In the genomic region with DNA sequence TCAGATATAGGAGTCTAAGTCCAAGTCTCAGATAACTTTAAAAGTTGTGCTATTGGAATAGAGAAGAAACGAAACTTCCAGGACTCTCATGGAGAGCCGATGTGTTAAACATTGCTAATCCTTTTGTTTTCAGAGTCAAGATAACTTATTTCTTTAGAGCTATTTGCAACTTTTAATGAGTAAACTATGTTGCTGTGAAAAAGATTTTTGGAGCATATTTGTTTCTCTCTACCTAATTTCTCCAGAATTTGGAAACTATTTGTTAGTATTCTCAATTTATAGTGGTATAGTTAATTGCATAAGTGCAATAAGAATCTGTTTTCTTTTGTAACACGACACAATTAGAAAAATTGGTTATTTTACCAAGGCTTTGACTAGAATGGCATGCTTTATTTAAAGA, we compare ENCODE assay signal across 21 cellular contexts.
DNase-seq lines count a peak whose midpoint lies in the region; ATAC-seq and TF ChIP-seq lines count a peak whose summit lies in the region.
"Had no signal": no experiment of that assay in that cellular context is flagged by ENCODE, and none has a peak within 500 bp of the region (broad histone marks: within the 10 kb centered on the region; RNA-seq: fewer than 3 reads in every experiment).

No MANE protein-coding gene starts in this region.

- no peak overlapping the region for H3K4me3 ChIP-seq in mesendoderm (ENCODE audit: low read length)
- H3K4me3 ChIP-seq in lower leg skin (ENCODE audit: low read depth, poor library complexity, severe bottlenecking) = no peak overlapping the region
- H3K4me3 ChIP-seq: BLaER1, GM12878, GM23338 had no signal

- H2AK5ac ChIP-seq in mesendoderm (ENCODE audit: low read length) = no peak overlapping the region

- no peaks in the 10 kb centered on the region for H3K79me2 ChIP-seq in mesendoderm (ENCODE audit: control insufficient read depth, insufficient read depth, low read length)

- no peak overlapping the region for H3K18ac ChIP-seq in mesendoderm (ENCODE audit: low read length)

- no peak overlapping the region for H3K23ac ChIP-seq in mesendoderm (ENCODE audit: low read length)

- no peaks in the 10 kb centered on the region for H3K36me3 ChIP-seq in mesendoderm (ENCODE audit: control insufficient read depth, insufficient read depth, low read length)
- H3K36me3 ChIP-seq: BLaER1 had no signal

- H3K4ac ChIP-seq in mesendoderm (ENCODE audit: low read depth, low read length) = no peak overlapping the region

- no peaks in the 10 kb centered on the region for H3K4me1 ChIP-seq in mesendoderm (ENCODE audit: control insufficient read depth, low read depth, low read length)
- H3K4me1 ChIP-seq: BLaER1 had no signal

- no peak for TF ChIP-seq CTCF in lower leg skin (IDR thresholded peaks at IDR 0.05)

- whole genome bisulfite sequencing in mesendoderm (ENCODE audit: extremely low coverage, insufficient coverage, low lambda C conversion rate) = no CpG with 5 or more reads among the region's 3 CpGs
- 90 to 91% methylated on average over 3 of the region's 3 CpGs for WGBS in lower leg skin, 2 donors

- H2BK15ac ChIP-seq in mesendoderm (replicated peaks; ENCODE audit: low read depth) = no peak overlapping the region

- intact Hi-C loops in lower leg skin (cut with DNase I; ENCODE audit: low total_unique reads) = no loop called here

- H3K27me3 ChIP-seq in mesendoderm (ENCODE audit: insufficient read depth, low read length, poor library complexity) = no peaks in the 10 kb centered on the region
- H3K27me3 ChIP-seq: BLaER1 had no signal

- H3K56ac ChIP-seq in mesendoderm (ENCODE audit: low read length) = no peak overlapping the region

- H4K8ac ChIP-seq in mesendoderm (ENCODE audit: low read depth, low read length) = no peak overlapping the region

- no peak overlapping the region for H3K27ac ChIP-seq in mesendoderm (ENCODE audit: low read depth, low read length)
- H3K27ac ChIP-seq: 22Rv1, BLaER1, C4-2B had no signal

- no peak overlapping the region for H3K4me2 ChIP-seq in mesendoderm (ENCODE audit: low read length)
- H3K4me2 ChIP-seq: BLaER1, GM23338 had no signal

- no peak for TF ChIP-seq POLR2A in lower leg skin (IDR thresholded peaks at IDR 0.05)

- no peak overlapping the region for H4K5ac ChIP-seq in mesendoderm (ENCODE audit: low read length)

- no peak for ATAC-seq in GM19452 (IDR thresholded peaks at IDR 0.05; ENCODE audit: unreplicated experiment)
- ATAC-seq: CD8-positive, alpha-beta T cell; GM12878; GM23338; HCT116 had no signal

- no peak overlapping the region for H3K9ac ChIP-seq in mesendoderm (ENCODE audit: low read length)
- H3K9ac ChIP-seq: BLaER1 had no signal

- H3K79me1 ChIP-seq in mesendoderm (ENCODE audit: low read length) = no peaks in the 10 kb centered on the region

- DNase-seq in NCI-H2171 treated with DMSO at 0.1 percent for 48 hours (lab: John Stamatoyannopoulos, UW) (peak; percentile 5), NCI-H2171 (lab: John Stamatoyannopoulos, UW) (no peak), OCI-M1 (lab: John Stamatoyannopoulos, UW) (peak; percentile 33), mesendoderm (peak; percentile 32), inferior parietal cortex (ENCODE audit: extremely low spot score) (no peak), lower leg skin (ENCODE audit: low spot score in 2 of 2) (no peak)
- DNase-seq: CD4-positive, CD25-positive, alpha-beta regulatory T cell; CD8-positive, alpha-beta T cell; DMS 273 treated with DMSO at 0.1 percent for 48 hours; DMS79; EL; GDM1; H9; HFFc6 had no signal

- no peak overlapping the region for H2BK5ac ChIP-seq in mesendoderm (ENCODE audit: low read length)

- H2BK120ac ChIP-seq in mesendoderm (ENCODE audit: low read depth, low read length) = no peak overlapping the region

Comparison
In these comparisons a context has a peak if more than half of its experiments do, and no peak if none do; other contexts are left out.
1. DNase-seq: peak in NCI-H2171 treated with DMSO at 0.1 percent for 48 hours (single experiment), OCI-M1 (single experiment) and mesendoderm (single experiment); none in NCI-H2171 (single experiment), inferior parietal cortex (single experiment) and lower leg skin (0 of 2).